Comparison of ENCODE assay signal across 1 cellular context in the genomic region with DNA sequence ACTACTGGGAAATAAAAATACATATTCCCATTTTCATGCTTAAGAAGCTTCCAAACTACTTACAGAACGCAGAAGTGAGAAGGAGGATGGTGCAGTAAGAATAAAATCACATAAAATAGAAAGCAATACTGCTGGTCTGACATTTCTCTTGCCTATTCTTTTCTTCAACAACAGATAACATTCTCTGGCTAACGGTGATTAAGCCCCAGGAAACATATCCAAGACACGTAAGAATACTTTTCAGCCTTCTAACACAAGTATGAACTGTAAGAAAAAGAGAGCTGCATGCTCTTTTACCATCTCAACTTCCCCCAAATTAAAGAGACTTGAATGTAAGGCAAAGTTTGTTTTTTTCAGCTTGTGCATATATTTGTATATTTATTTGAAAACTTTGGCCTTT.
TF ChIP-seq lines count a peak whose summit lies in the region.

No MANE protein-coding gene starts in this region.

TF ChIP-seq in H1, 55 proteins besides CTCF, POLR2A, EP300 and RAD21 (continued from another document):
- TF ChIP-seq KDM1A (IDR thresholded peaks at IDR 0.05; ENCODE audit: borderline replicate concordance, low read length) (no peak), RBBP5 (IDR thresholded peaks at IDR 0.05; ENCODE audit: borderline replicate concordance, low read depth, low read length) (no peak)
